ENCODE assay signal across 19 cellular contexts in genomic region chr2:216589779-216590178, GRCh38. TPM values are rescaled to one million over a fixed set of nuclear protein-coding genes. Genes with fewer than 3 reads are reported as not detected.
"Had no signal": no experiment of that assay in that cellular context is flagged by ENCODE, and none has a peak within 500 bp of the region (broad histone marks: within the 10 kb centered on the region; RNA-seq: fewer than 3 reads in every experiment).

No MANE protein-coding gene starts in this region.

- H3K27me3 ChIP-seq: breast epithelium, sigmoid colon, suprapubic skin, upper lobe of left lung had no signal

- H3K4me1 ChIP-seq: breast epithelium, upper lobe of left lung had no signal

- H3K4me3 ChIP-seq: breast epithelium, sigmoid colon, suprapubic skin, upper lobe of left lung had no signal

- H3K36me3 ChIP-seq: breast epithelium, sigmoid colon, suprapubic skin, upper lobe of left lung had no signal

- H3K27ac ChIP-seq: suprapubic skin, upper lobe of left lung had no signal

- ATAC-seq: activated naive CD4-positive, alpha-beta T cell treated with anti-CD3 and anti-CD28 coated beads, Interleukin-2, amount 50 U/mL, for 72 hours; left lobe of liver; stimulated activated naive CD8-positive, alpha-beta T cell treated with anti-CD3 and anti-CD28 coated beads, Interleukin-15, Interleukin-2, amounts not matched to agents 100 U/mL and 50 U/mL, for 24 hours; T-helper 17 cell had no signal

- H3K9me3 ChIP-seq: breast epithelium, sigmoid colon, suprapubic skin, upper lobe of left lung had no signal

- DNase-seq: activated B cell treated with CpG ODN at 0.5 μM for 24 hours; activated CD4-positive, alpha-beta T cell treated with anti-CD3 and anti-CD28 coated beads, Interleukin-2, amount 10 ng/mL, durations not matched to agents 7 days and 5 days; activated effector memory CD4-positive, alpha-beta T cell treated with Interleukin-2 at 50 U/mL for 16 hours; activated T-cell treated with anti-CD3 and anti-CD28 coated beads, Interleukin-2, amount 50 U/mL, for 1 hour; aorta; dermis blood vessel endothelial cell; erythroblast; foreskin fibroblast; nephron progenitor cell; sigmoid colon; stimulated activated CD4-positive, alpha-beta T cell treated with anti-CD3 and anti-CD28 coated beads, Interleukin-4, amount 100 ng/mL, for 1 hour; stimulated activated CD8-positive, alpha-beta memory T cell treated with anti-CD3 and anti-CD28 coated beads, Interleukin-4, amount 100 ng/mL, for 48 hours; stimulated activated naive CD8-positive, alpha-beta T cell treated with anti-CD3 and anti-CD28 coated beads, Interleukin-15, Interleukin-2, amounts not matched to agents 100 U/mL and 50 U/mL, for 24 hours; T-helper 17 cell; upper lobe of left lung had no signal

RNA-seq across cellular contexts. Expression of gene IGFBP2, which starts 43.4 kb away (rescaled TPM):
- total RNA-seq: activated B cell treated with CpG ODN at 0.5 μM for 24 hours had no signal
